8 cellular contexts compared by ENCODE assay signal in the genomic region with DNA sequence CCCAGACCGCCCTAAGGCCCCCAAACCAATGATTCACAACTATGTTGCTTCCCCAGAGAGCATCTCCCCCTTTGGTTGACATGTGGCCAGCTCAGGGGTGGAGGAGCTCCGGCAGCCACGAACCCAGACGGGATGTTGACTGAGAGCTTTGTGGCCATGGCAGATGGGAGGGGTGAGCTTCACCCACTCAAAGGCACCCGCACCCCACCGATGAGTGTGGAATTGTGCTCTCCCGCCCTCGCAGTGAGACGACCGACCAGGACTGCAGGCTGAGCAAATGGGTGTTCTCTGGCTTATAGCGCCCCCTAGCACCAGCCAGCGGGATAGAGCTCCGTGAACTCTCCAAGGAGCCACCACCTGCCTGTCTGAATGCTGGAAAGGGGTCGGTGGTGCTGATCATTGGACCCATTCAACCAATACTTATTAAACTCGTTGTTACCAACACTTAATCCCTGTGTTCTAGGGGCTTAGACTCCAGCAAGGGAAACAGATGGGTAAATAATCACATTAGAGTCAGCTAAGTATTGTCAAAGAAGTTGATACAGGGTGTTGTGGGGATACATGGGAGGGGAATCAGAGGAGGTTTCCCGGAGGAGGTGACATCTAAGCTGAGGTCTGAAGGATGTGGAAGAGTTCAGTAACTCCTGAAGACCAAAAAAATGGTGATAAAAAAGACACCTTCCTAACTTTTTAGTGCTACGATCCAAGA. TPM values are rescaled to one million over a fixed set of nuclear protein-coding genes. Genes with fewer than 3 reads are reported as not detected.
DNase-seq lines count a peak whose midpoint lies in the region; ATAC-seq and TF ChIP-seq lines count a peak whose summit lies in the region.

No MANE protein-coding gene starts in this region.

- POLR2A ChIA-PET in HCT116 (lab: Charles Lee), result interaction anchor here (0.6 to 0.8 kb wide), 2 partner anchors 52 to 137 kb away, joined by 3 to 5 read pairs; no protein-coding TSS in a partner anchor

- peaks cover 0 to 3% of the 10 kb centered on the region in 2 experiments; a peak in 1 of 4 replicates for H3K4me1 ChIP-seq in HCT116 (ENCODE audit: control insufficient read depth in 1 of 2, insufficient read depth in 2 of 2, low read length in 2 of 2)
- peaks cover 21% of the 10 kb centered on the region for H3K4me1 ChIP-seq in SJCRH30
- no peaks in the 10 kb centered on the region for H3K4me1 ChIP-seq in uterus

- H3K4me3 ChIP-seq in HCT116 (replicated peaks in 1 of 2; ENCODE audit: low read depth in 1 of 2, low read length in 2 of 2), result no peak overlapping the region
- no peak overlapping the region for H3K4me3 ChIP-seq in SJCRH30
- H3K4me3 ChIP-seq in uterus, result no peak overlapping the region

- intact Hi-C loops in HCT116 (cut with micrococcal nuclease) (loop anchor here (1.0 to 2.0 kb wide), 3 partner anchors 137 to 268 kb away; no protein-coding TSS in a partner anchor), head of caudate nucleus (cut with DNase I) (loop anchor here (2.0 kb wide), 2 partner anchors 136 to 268 kb away; no protein-coding TSS in a partner anchor), posterior vena cava (cut with DNase I) (loop anchor here (2.0 to 10.0 kb wide), 3 partner anchors 92 to 270 kb away; no protein-coding TSS in a partner anchor), uterus (cut with DNase I; ENCODE audit: low total_unique reads) (loop anchor here (2.0 to 10.0 kb wide), 2 partner anchors 188 to 268 kb away; no protein-coding TSS in a partner anchor)

- H3K27me3 ChIP-seq in HCT116 (ENCODE audit: insufficient read depth, low read length) (peaks cover 5% of the 10 kb centered on the region; the same call in 1 of the 2 replicates), SJCRH30 (no peaks in the 10 kb centered on the region), uterus (no peaks in the 10 kb centered on the region)

- peak; percentile 86 for TF ChIP-seq RAD21 in HCT116 (IDR thresholded peaks at IDR 0.05; ENCODE audit: low read depth)

- ATAC-seq in HCT116 (peak; percentile 91), GM18909 (IDR thresholded peaks at IDR 0.05; ENCODE audit: poor library complexity, unreplicated experiment) (no peak)

- DNase-seq in AG08396 (ENCODE audit: low spot score), result peak; percentile 83
- peak; percentile 46 for DNase-seq in HCT116 (ENCODE audit: low read depth, low spot score)
- peak; percentile 55 to 79 for DNase-seq in SJCRH30
- peak; percentile 58 for DNase-seq in activated naive CD4-positive, alpha-beta T cell treated with anti-CD3 and anti-CD28 coated beads, Interleukin-2, amount 50 U/mL, for 16 hours
- DNase-seq in head of caudate nucleus, result peak; percentile 63 to 92 (median 83)
- peak; percentile 91 for DNase-seq in posterior vena cava (ENCODE audit: low spot score)
- DNase-seq in uterus, result peak; percentile 76 to 81

- RAD21 ChIA-PET in HCT116 (lab: Charles Lee; ENCODE audit: low non-redundant PET in 1 of 2, low total read pairs in 2 of 2, uncharacterized antibody in 2 of 2, unreplicated experiment in 2 of 2), result interaction anchor here (1.1 to 2.7 kb wide), 8 partner anchors 135 to 268 kb away, joined by 3 to 25 read pairs (median 7); no protein-coding TSS in a partner anchor

- H3K27ac ChIP-seq in HCT116 (ENCODE audit: low read depth, low read length), result no peak overlapping the region
- no peak overlapping the region for H3K27ac ChIP-seq in SJCRH30
- H3K27ac ChIP-seq in uterus, result peak overlapping the region; percentile 39 to 49

- H3K36me3 ChIP-seq in HCT116 (ENCODE audit: control insufficient read depth in 1 of 2, insufficient read depth in 2 of 2, low read length in 2 of 2) (no peaks in the 10 kb centered on the region), SJCRH30 (no peaks in the 10 kb centered on the region), uterus (no peaks in the 10 kb centered on the region)

- CTCF ChIA-PET in HCT116 (lab: Charles Lee), result interaction anchor here (0.5 to 6.0 kb wide), 32 partner anchors 9 to 320 kb away, joined by 3 to 200 read pairs (median 4); no protein-coding TSS in a partner anchor

- H3K79me2 ChIP-seq in HCT116 (ENCODE audit: insufficient read depth, low read length), result no peaks in the 10 kb centered on the region

- BruUV-seq in HCT116 (replicated peaks; lab: Mats Ljungman, UMichigan), result no TSS peak

- H3K9ac ChIP-seq in HCT116 (ENCODE audit: low read length), result no peak overlapping the region

- H3K9me3 ChIP-seq in HCT116 (ENCODE audit: control insufficient read depth in 1 of 2, insufficient read depth in 1 of 2, low read depth in 1 of 2, low read length in 2 of 2) (no peaks in the 10 kb centered on the region), SJCRH30 (replicated peaks) (no peaks in the 10 kb centered on the region), uterus (no peaks in the 10 kb centered on the region)

- H3K9me2 ChIP-seq in HCT116 (ENCODE audit: insufficient read depth), result no peaks in the 10 kb centered on the region

- no peaks in the 10 kb centered on the region for H4K20me1 ChIP-seq in HCT116 (ENCODE audit: insufficient read depth)

- no peak overlapping the region for H2AFZ ChIP-seq in HCT116 (ENCODE audit: low read depth, low read length, poor library complexity, severe bottlenecking)

- TF ChIP-seq POLR2A in HCT116 (IDR thresholded peaks at IDR 0.05; ENCODE audit: borderline replicate concordance, extremely low read depth, insufficient read depth, insufficient read length) (no peak), uterus (IDR thresholded peaks at IDR 0.05) (no peak)

- H3K4me2 ChIP-seq in HCT116 (ENCODE audit: low read length), result peak overlapping the region; percentile 47

- TF ChIP-seq CTCF in HCT116 (IDR thresholded peaks at IDR 0.05 in 2 of 3, conservative IDR thresholded peaks at IDR 0.05 in 1 of 3; ENCODE audit: borderline replicate concordance in 1 of 3, insufficient read depth in 1 of 3, low read depth in 2 of 3, low read length in 2 of 3) (peak; percentile 73 to 92 (median 90)), uterus (IDR thresholded peaks at IDR 0.05) (peak; percentile 76 to 93 (median 88))

TF ChIP-seq in HCT116, 20 proteins besides CTCF, POLR2A, EP300 and RAD21:
- TF ChIP-seq REST (IDR thresholded peaks at IDR 0.05; ENCODE audit: low read depth) (no peak), TCF7L2 (IDR thresholded peaks at IDR 0.05; ENCODE audit: borderline replicate concordance, extremely low read depth, insufficient read depth, insufficient read length) (no peak), SP1 (IDR thresholded peaks at IDR 0.05; ENCODE audit: low read depth) (no peak), CEBPB (IDR thresholded peaks at IDR 0.05; ENCODE audit: low read depth) (no peak), FOSL1 (IDR thresholded peaks at IDR 0.05; ENCODE audit: low read depth) (no peak), YY1 (IDR thresholded peaks at IDR 0.05; ENCODE audit: extremely low read depth, insufficient replicate concordance, low read depth, low read length) (no peak), JUND (IDR thresholded peaks at IDR 0.05) (no peak), EZH2phosphoT487 (IDR thresholded peaks at IDR 0.05; ENCODE audit: borderline replicate concordance) (no peak), ZNF274 (IDR thresholded peaks at IDR 0.05; ENCODE audit: low read depth, low read length) (no peak)
- TF ChIP-seq, protein P1, sequence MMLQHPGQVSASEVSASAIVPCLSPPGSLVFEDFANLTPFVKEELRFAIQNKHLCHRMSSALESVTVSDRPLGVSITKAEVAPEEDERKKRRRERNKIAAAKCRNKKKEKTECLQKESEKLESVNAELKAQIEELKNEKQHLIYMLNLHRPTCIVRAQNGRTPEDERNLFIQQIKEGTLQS (IDR thresholded peaks at IDR 0.05), result no peak
TF ChIP-seq in HCT116: peak in this region for 0.

RNA-seq across cellular contexts. Expression of gene TIMP3, which starts 4.5 kb away (rescaled TPM):
- 2.2 TPM for total RNA-seq in HCT116 (2021; ENCODE audit: unreplicated experiment)
- 1.1 TPM in 2 replicates for polyA plus RNA-seq in HCT116 (2012)
- 33.0 and 35.0 TPM in 2 replicates for total RNA-seq in SJCRH30 (2014; rRNA removed; shearing (Covaris generic))
- 100 to 1,000 TPM; 344 to 654 TPM for total RNA-seq in posterior vena cava
- 100 to 1,000 TPM; 192 to 702 (median 423) TPM for total RNA-seq in uterus

Comparison
In these comparisons a context has a peak if more than half of its experiments do, and no peak if none do; other contexts are left out.
1. H3K27ac ChIP-seq: peak in uterus (2 of 2); none in HCT116 (single experiment) and SJCRH30 (single experiment).
2. RNA of gene TIMP3, which starts 4.5 kb away (total RNA-seq): 344 to 654 TPM in posterior vena cava, 192 to 702 TPM in uterus and 33.0 to 35.0 TPM in SJCRH30; 2.2 TPM in HCT116 (single experiment); every median in the first group is over 10 times any median in the second.
3. Peak in every context shown above with its lines, with median percentiles within 50 percentile points of each other: DNase-seq.